Comparison of ENCODE assay signal across 8 cellular contexts in the genomic region with DNA sequence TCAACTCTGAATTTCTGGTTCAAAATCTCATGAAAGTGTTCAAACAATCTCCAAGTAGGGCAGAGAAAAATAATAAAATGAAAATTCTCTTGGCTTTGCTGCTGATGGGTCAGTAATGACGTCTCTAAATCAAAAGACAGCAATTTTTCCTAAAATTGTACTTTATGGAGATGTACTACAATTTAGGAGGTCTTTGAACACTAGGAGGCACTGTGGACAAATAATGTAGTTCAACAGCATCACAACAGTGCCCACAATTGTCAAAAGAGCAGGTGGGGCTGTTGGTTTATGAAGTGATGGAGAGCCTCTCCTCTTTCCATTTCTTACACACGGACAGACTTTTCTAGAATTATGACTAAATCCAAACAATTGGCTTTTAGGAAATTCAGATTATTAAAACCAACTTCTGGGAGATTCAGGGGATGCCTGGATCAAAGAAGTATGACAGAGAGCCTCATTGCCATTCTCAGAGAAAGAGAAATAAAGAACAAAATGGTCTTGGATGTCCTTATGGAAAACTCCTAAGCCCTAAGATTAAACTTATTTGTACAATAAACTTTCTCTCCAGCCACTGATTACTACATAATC. TPM values are rescaled to one million over a fixed set of nuclear protein-coding genes. Genes with fewer than 3 reads are reported as not detected.
A peak's percentile ranks its signal among the peaks of the same experiment; 100 is the strongest.
DNase-seq lines count a peak whose midpoint lies in the region; ATAC-seq and TF ChIP-seq lines count a peak whose summit lies in the region.

No MANE protein-coding gene starts in this region.

- H3K4me1 ChIP-seq in adrenal gland (replicated peaks in 1 of 2) (no peaks in the 10 kb centered on the region), right atrium auricular region (no peaks in the 10 kb centered on the region), sigmoid colon (no peaks in the 10 kb centered on the region)

- intact Hi-C loops in adrenal gland (cut with DNase I) = loop anchor here (5.0 to 10.0 kb wide), 3 partner anchors 41 to 104 kb away; a partner anchor contains a TSS
- intact Hi-C loops in sigmoid colon (cut with DNase I) = loop anchor here (1.0 to 5.0 kb wide), 2 partner anchors 42 to 101 kb away; a partner anchor contains a TSS

- peak; percentile 35 to 77 (median 69) for TF ChIP-seq CTCF in adrenal gland (IDR thresholded peaks at IDR 0.05)
- TF ChIP-seq CTCF in right atrium auricular region (IDR thresholded peaks at IDR 0.05) = peak; percentile 36 to 80
- TF ChIP-seq CTCF in sigmoid colon (IDR thresholded peaks at IDR 0.05) = peak; percentile 52 to 68 (median 61)

- TF ChIP-seq EP300 in sigmoid colon (IDR thresholded peaks at IDR 0.05) = no peak

- H3K36me3 ChIP-seq in adrenal gland (replicated peaks in 1 of 2) (peaks cover 0 to 93% of the 10 kb centered on the region in 2 donors), right atrium auricular region (peaks cover 85% of the 10 kb centered on the region), sigmoid colon (peaks cover 58 to 97% (median 76%) of the 10 kb centered on the region in 4 donors)

- H3K27me3 ChIP-seq in adrenal gland (no peaks in the 10 kb centered on the region), right atrium auricular region (no peaks in the 10 kb centered on the region), sigmoid colon (no peaks in the 10 kb centered on the region)

- WGBS in adrenal gland, 4 donors = 2 to 10% (median 4%) methylated on average over 2 of the region's 2 CpGs
- 7 to 16% methylated on average over 2 of the region's 2 CpGs for WGBS in sigmoid colon, 2 donors

- H3K4me3 ChIP-seq in adrenal gland (no peak overlapping the region), right atrium auricular region (no peak overlapping the region), sigmoid colon (no peak overlapping the region)

- H3K9me3 ChIP-seq in adrenal gland (replicated peaks in 1 of 3) (no peaks in the 10 kb centered on the region), right atrium auricular region (no peaks in the 10 kb centered on the region), sigmoid colon (no peaks in the 10 kb centered on the region)

- H3K27ac ChIP-seq in adrenal gland (no peak overlapping the region), right atrium auricular region (no peak overlapping the region), sigmoid colon (no peak overlapping the region)

- TF ChIP-seq POLR2A in adrenal gland (IDR thresholded peaks at IDR 0.05) = no peak
- no peak for TF ChIP-seq POLR2A in sigmoid colon (IDR thresholded peaks at IDR 0.05)

- DNase-seq in DMS53 treated with DMSO at 0.1 percent for 48 hours (lab: John Stamatoyannopoulos, UW; ENCODE audit: unreplicated experiment) (peak; percentile 74), HPDE6-E6E7 (ENCODE audit: extremely low spot score) (peak; percentile 46), NCI-H526 treated with DMSO at 0.1 percent for 48 hours (lab: John Stamatoyannopoulos, UW) (peak; percentile 36), adrenal gland (peak in 2 of 7 donors; percentile 24 to 45), right atrium auricular region (ENCODE audit: low spot score) (no peak), sigmoid colon (no peak)

- ATAC-seq in HG03469 (IDR thresholded peaks at IDR 0.05; ENCODE audit: unreplicated experiment) (no peak), GM18520 (IDR thresholded peaks at IDR 0.05; ENCODE audit: unreplicated experiment) (no peak)

RNA-seq across cellular contexts. Expression of a gene that starts 23.8 kb away (rescaled TPM):
- total RNA-seq in adrenal gland (10 to 100 TPM; 17.6 to 49.1 (median 32.7) TPM), right atrium auricular region (10 to 100 TPM; 30.5 to 32.5 TPM), sigmoid colon (10 to 100 TPM; 41.5 to 68.1 (median 42.3) TPM)
- polyA plus RNA-seq in adrenal gland (10 to 100 TPM; 23.6 to 29.4 (median 23.8) TPM), sigmoid colon (10 to 100 TPM in 1 of 3 donors, 1 to 10 TPM in 2; 5.3 to 24.1 (median 6.6) TPM)

RNA-seq across cellular contexts. Expression of a gene that starts 38.8 kb away (rescaled TPM):
- total RNA-seq in adrenal gland (10 to 100 TPM in 2 of 8 donors, 1 to 10 TPM in 6; 1.8 to 31.9 (median 5.4) TPM), right atrium auricular region (1 to 10 TPM in 1 of 2 donors, under 1 TPM in 1; 0.96 to 2.0 TPM), sigmoid colon (10 to 100 TPM in 3 of 4 donors, 1 to 10 TPM in 1; 7.4 to 46.8 (median 14.9) TPM)
- polyA plus RNA-seq in adrenal gland (10 to 100 TPM in 1 of 3 donors, 1 to 10 TPM in 2; 1.6 to 12.5 (median 5.7) TPM), sigmoid colon (1 to 10 TPM in 1 of 3 donors, under 1 TPM in 2; under 0.01 to 7.7 (median 0.23) TPM)

RNA-seq across cellular contexts. Expression of a gene that starts 39.4 kb away (rescaled TPM):
- total RNA-seq in adrenal gland (1 to 10 TPM in 6 of 8 donors, under 1 TPM in 2; 0.80 to 7.9 (median 4.2) TPM), right atrium auricular region (1 to 10 TPM; 1.3 to 4.4 TPM), sigmoid colon (1 to 10 TPM; 2.3 to 9.2 (median 3.5) TPM)
- polyA plus RNA-seq in adrenal gland (1 to 10 TPM in 2 of 3 donors, under 1 TPM in 1; 0.31 to 3.6 (median 1.7) TPM), sigmoid colon (1 to 10 TPM in 1 of 3 donors, not detected in 2; 1.2 TPM)

RNA-seq across cellular contexts. Expression of a gene that starts 39.9 kb away (rescaled TPM):
- total RNA-seq in adrenal gland = 10 to 100 TPM in 6 of 8 donors, 1 to 10 TPM in 2; 4.6 to 35.4 (median 18.8) TPM
- polyA plus RNA-seq in adrenal gland = 10 to 100 TPM; 23.1 to 67.5 (median 37.9) TPM
- total RNA-seq in right atrium auricular region = 10 to 100 TPM; 28.9 to 35.2 TPM
- 10 to 100 TPM; 11.2 to 26.6 (median 18.4) TPM for total RNA-seq in sigmoid colon
- polyA plus RNA-seq in sigmoid colon = 10 to 100 TPM in 2 of 3 donors, 1 to 10 TPM in 1; 2.3 to 21.0 (median 16.7) TPM

RNA-seq across cellular contexts. Expression of a gene that starts 44.3 kb away (rescaled TPM):
- total RNA-seq in adrenal gland (10 to 100 TPM; 28.1 to 63.7 (median 46.6) TPM), right atrium auricular region (10 to 100 TPM; 14.5 to 26.5 TPM), sigmoid colon (10 to 100 TPM; 12.3 to 25.2 (median 20.1) TPM)
- polyA plus RNA-seq in adrenal gland (10 to 100 TPM in 2 of 3 donors, 1 to 10 TPM in 1; 1.8 to 73.2 (median 49.6) TPM), sigmoid colon (10 to 100 TPM in 1 of 3 donors, 1 to 10 TPM in 2; 4.4 to 14.7 (median 9.6) TPM)

Comparison
In these comparisons a context has a peak if more than half of its experiments do, and no peak if none do; other contexts are left out.
1. DNase-seq: peak in DMS53 treated with DMSO at 0.1 percent for 48 hours (single experiment), HPDE6-E6E7 (single experiment) and NCI-H526 treated with DMSO at 0.1 percent for 48 hours (single experiment); none in right atrium auricular region (single experiment) and sigmoid colon (single experiment).
2. Peak in every context shown above with its lines, with median percentiles within 50 percentile points of each other: CTCF ChIP-seq.